ENCODE assay signal across 27 cellular contexts in the genomic region with DNA sequence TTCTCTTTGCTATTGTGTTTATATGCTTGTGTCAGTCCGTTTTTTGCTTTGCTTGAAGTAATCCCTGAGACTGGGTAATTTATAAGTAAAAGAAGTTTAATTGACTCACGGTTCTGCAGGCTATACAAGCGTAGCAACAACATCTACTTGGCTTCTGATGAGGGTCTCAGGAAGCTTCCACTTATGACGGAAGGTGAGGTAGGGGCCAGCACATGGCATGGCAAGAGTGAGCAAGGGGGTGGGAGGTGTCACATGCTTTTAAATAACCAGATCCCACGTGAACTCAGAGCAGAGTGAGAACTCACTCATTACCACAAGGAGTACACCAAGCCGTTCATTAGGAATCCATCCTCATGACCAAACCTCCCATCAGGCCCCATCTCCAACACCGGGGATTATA.
"Had no signal": no experiment of that assay in that cellular context is flagged by ENCODE, and none has a peak within 500 bp of the region (broad histone marks: within the 10 kb centered on the region; RNA-seq: fewer than 3 reads in every experiment).

No MANE protein-coding gene starts in this region.

- H3K4me1 ChIP-seq: colonic mucosa, esophagus squamous epithelium, foreskin keratinocyte, gastrocnemius medialis, gastroesophageal sphincter had no signal

- H3K27me3 ChIP-seq: colonic mucosa, esophagus squamous epithelium, foreskin keratinocyte, gastrocnemius medialis, gastroesophageal sphincter, heart left ventricle, heart right ventricle had no signal

- H3K27ac ChIP-seq: colonic mucosa, coronary artery, dorsolateral prefrontal cortex, epithelial cell of prostate, esophagus squamous epithelium, foreskin keratinocyte, gastrocnemius medialis, gastroesophageal sphincter, heart left ventricle, heart right ventricle had no signal

- DNase-seq: colonic mucosa; cortex of kidney; dermis blood vessel endothelial cell; dorsolateral prefrontal cortex; effector CD4-positive, alpha-beta T cell; effector CD8-positive, alpha-beta T cell; effector memory CD4-positive, alpha-beta T cell; effector memory CD8-positive, alpha-beta T cell; endodermal cell; erythroblast; esophagus squamous epithelium; foreskin fibroblast; foreskin keratinocyte; foreskin melanocyte; gastrocnemius medialis; glutamatergic neuron; head of caudate nucleus; heart left ventricle; heart right ventricle had no signal

- ATAC-seq: effector memory CD8-positive, alpha-beta T cell; esophagus mucosa; foreskin keratinocyte; gastrocnemius medialis; gastroesophageal sphincter; heart left ventricle; heart right ventricle had no signal

- H3K36me3 ChIP-seq: colonic mucosa, esophagus squamous epithelium, gastrocnemius medialis, gastroesophageal sphincter, heart left ventricle, heart right ventricle had no signal

- H3K4me3 ChIP-seq: colonic mucosa, coronary artery, dorsolateral prefrontal cortex, esophagus squamous epithelium, gastrocnemius medialis, gastroesophageal sphincter, heart left ventricle, heart right ventricle had no signal

- H3K9me3 ChIP-seq: colonic mucosa, esophagus squamous epithelium, gastrocnemius medialis, gastroesophageal sphincter, heart left ventricle, heart right ventricle had no signal

- FAIRE-seq: colon, endometrium, endothelial cell of umbilical vein, frontal cortex had no signal
